ENCODE assay signal across 1 cellular context in the genomic region with DNA sequence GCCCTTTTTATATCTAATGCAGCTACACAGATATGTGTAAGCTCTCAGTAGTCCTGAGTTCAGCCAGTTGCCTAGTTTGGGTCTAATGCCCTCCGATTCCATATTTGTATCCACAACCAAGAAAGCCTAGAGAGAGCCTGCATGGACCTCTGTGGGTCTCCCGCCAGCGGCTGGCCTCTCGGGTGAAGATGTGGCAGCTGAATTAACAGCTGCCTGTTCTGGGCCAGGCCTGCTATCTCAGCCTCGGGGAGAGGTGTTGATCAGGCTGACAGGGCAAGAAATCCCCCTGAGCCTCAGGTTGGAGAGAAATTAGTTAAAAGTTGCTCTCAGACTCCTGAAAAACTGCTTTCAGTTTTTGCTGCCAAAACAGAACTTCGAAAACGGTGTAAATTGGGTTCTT.
TF ChIP-seq lines count a peak whose summit lies in the region.

No MANE protein-coding gene starts in this region.

TF ChIP-seq in HEK293, 187 proteins besides CTCF, POLR2A, EP300 and RAD21 (continued from another document):
- TF ChIP-seq, protein P1, sequence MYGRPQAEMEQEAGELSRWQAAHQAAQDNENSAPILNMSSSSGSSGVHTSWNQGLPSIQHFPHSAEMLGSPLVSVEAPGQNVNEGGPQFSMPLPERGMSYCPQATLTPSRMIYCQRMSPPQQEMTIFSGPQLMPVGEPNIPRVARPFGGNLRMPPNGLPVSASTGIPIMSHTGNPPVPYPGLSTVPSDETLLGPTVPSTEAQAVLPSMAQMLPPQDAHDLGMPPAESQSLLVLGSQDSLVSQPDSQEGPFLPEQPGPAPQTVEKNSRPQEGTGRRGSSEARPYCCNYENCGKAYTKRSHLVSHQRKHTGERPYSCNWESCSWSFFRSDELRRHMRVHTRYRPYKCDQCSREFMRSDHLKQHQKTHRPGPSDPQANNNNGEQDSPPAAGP (tag by site-specific recombination; IDR thresholded peaks at IDR 0.05) = no peak
- TF ChIP-seq, protein P2, sequence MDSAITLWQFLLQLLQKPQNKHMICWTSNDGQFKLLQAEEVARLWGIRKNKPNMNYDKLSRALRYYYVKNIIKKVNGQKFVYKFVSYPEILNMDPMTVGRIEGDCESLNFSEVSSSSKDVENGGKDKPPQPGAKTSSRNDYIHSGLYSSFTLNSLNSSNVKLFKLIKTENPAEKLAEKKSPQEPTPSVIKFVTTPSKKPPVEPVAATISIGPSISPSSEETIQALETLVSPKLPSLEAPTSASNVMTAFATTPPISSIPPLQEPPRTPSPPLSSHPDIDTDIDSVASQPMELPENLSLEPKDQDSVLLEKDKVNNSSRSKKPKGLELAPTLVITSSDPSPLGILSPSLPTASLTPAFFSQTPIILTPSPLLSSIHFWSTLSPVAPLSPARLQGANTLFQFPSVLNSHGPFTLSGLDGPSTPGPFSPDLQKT (IDR thresholded peaks at IDR 0.05; ENCODE audit: borderline replicate concordance, low read depth, low read length) = no peak
- no peak for TF ChIP-seq ZNF202 (tag by site-specific recombination; IDR thresholded peaks at IDR 0.05; ENCODE audit: borderline replicate concordance)
- no peak for TF ChIP-seq ZSCAN23 (tag by site-specific recombination; IDR thresholded peaks at IDR 0.05)
- TF ChIP-seq, protein P3, sequence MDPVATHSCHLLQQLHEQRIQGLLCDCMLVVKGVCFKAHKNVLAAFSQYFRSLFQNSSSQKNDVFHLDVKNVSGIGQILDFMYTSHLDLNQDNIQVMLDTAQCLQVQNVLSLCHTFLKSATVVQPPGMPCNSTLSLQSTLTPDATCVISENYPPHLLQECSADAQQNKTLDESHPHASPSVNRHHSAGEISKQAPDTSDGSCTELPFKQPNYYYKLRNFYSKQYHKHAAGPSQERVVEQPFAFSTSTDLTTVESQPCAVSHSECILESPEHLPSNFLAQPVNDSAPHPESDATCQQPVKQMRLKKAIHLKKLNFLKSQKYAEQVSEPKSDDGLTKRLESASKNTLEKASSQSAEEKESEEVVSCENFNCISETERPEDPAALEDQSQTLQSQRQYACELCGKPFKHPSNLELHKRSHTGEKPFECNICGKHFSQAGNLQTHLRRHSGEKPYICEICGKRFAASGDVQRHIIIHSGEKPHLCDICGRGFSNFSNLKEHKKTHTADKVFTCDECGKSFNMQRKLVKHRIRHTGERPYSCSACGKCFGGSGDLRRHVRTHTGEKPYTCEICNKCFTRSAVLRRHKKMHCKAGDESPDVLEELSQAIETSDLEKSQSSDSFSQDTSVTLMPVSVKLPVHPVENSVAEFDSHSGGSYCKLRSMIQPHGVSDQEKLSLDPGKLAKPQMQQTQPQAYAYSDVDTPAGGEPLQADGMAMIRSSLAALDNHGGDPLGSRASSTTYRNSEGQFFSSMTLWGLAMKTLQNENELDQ (tag by site-specific recombination; IDR thresholded peaks at IDR 0.05; ENCODE audit: low read depth) = no peak
- TF ChIP-seq ZSCAN16 (tag by site-specific recombination; IDR thresholded peaks at IDR 0.05) = no peak
- TF ChIP-seq KLF16 (tag by site-specific recombination; IDR thresholded peaks at IDR 0.05) = no peak
- no peak for TF ChIP-seq ZNF561 (tag by site-specific recombination; IDR thresholded peaks at IDR 0.05; ENCODE audit: borderline replicate concordance)
- TF ChIP-seq, protein P4, sequence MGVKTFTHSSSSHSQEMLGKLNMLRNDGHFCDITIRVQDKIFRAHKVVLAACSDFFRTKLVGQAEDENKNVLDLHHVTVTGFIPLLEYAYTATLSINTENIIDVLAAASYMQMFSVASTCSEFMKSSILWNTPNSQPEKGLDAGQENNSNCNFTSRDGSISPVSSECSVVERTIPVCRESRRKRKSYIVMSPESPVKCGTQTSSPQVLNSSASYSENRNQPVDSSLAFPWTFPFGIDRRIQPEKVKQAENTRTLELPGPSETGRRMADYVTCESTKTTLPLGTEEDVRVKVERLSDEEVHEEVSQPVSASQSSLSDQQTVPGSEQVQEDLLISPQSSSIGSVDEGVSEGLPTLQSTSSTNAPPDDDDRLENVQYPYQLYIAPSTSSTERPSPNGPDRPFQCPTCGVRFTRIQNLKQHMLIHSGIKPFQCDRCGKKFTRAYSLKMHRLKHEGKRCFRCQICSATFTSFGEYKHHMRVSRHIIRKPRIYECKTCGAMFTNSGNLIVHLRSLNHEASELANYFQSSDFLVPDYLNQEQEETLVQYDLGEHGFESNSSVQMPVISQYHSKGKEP (tag by site-specific recombination; IDR thresholded peaks at IDR 0.05) = no peak
- TF ChIP-seq ZBTB7A (tag by site-specific recombination; IDR thresholded peaks at IDR 0.05; ENCODE audit: low read depth) = no peak
